In genomic region chr15:85116494-85116893, GRCh38 we compare ENCODE assay signal across 22 cellular contexts.
DNase-seq lines count a peak whose midpoint lies in the region; ATAC-seq and TF ChIP-seq lines count a peak whose summit lies in the region.
"Had no signal": no experiment of that assay in that cellular context is flagged by ENCODE, and none has a peak within 500 bp of the region (broad histone marks: within the 10 kb centered on the region; RNA-seq: fewer than 3 reads in every experiment).

No MANE protein-coding gene starts in this region.

- H3K36me3 ChIP-seq in Caco-2 (ENCODE audit: control insufficient read depth, insufficient read depth, low read length), result no peaks in the 10 kb centered on the region

- intact Hi-C loops in Caco-2 (cut with micrococcal nuclease; ENCODE audit: unreplicated experiment), result no loop called here

- H3K36me3 Mint-ChIP-seq in activated CD8-positive, alpha-beta memory T cell treated with anti-CD3 and anti-CD28 coated beads, Interleukin-2, amount 10 ng/mL, durations not matched to agents 7 days and 5 days, result peaks cover 17% of the 10 kb centered on the region
- peaks cover 19% of the 10 kb centered on the region for H3K36me3 Mint-ChIP-seq in Caco-2 (ENCODE audit: insufficient read depth, unreplicated experiment)

- H3K4me1 Mint-ChIP-seq in activated CD8-positive, alpha-beta memory T cell treated with anti-CD3 and anti-CD28 coated beads, Interleukin-2, amount 10 ng/mL, durations not matched to agents 7 days and 5 days, result peaks cover 6% of the 10 kb centered on the region
- no peaks in the 10 kb centered on the region for H3K4me1 Mint-ChIP-seq in Caco-2 (ENCODE audit: low read depth, unreplicated experiment)
- H3K4me1 Mint-ChIP-seq: GM23338 had no signal

- H3K27ac Mint-ChIP-seq in activated CD8-positive, alpha-beta memory T cell treated with anti-CD3 and anti-CD28 coated beads, Interleukin-2, amount 10 ng/mL, durations not matched to agents 7 days and 5 days, result no peak overlapping the region
- no peak overlapping the region for H3K27ac Mint-ChIP-seq in Caco-2 (ENCODE audit: unreplicated experiment)
- H3K27ac Mint-ChIP-seq: GM23338 had no signal

- H3K4me3 Mint-ChIP-seq in activated CD8-positive, alpha-beta memory T cell treated with anti-CD3 and anti-CD28 coated beads, Interleukin-2, amount 10 ng/mL, durations not matched to agents 7 days and 5 days, result no peak overlapping the region
- no peak overlapping the region for H3K4me3 Mint-ChIP-seq in Caco-2 (ENCODE audit: unreplicated experiment)
- H3K4me3 Mint-ChIP-seq: CD8-positive, alpha-beta memory T cell; GM23338 had no signal

- no peaks in the 10 kb centered on the region for H3K27me3 Mint-ChIP-seq in activated CD8-positive, alpha-beta memory T cell treated with anti-CD3 and anti-CD28 coated beads, Interleukin-2, amount 10 ng/mL, durations not matched to agents 7 days and 5 days
- no peaks in the 10 kb centered on the region for H3K27me3 Mint-ChIP-seq in Caco-2 (ENCODE audit: insufficient read depth, unreplicated experiment)
- H3K27me3 Mint-ChIP-seq: CD8-positive, alpha-beta memory T cell had no signal

- H3K27me3 ChIP-seq in layer of hippocampus (ENCODE audit: control insufficient read depth, insufficient read depth, low read length), result no peaks in the 10 kb centered on the region
- H3K27me3 ChIP-seq in Caco-2 (replicated peaks; ENCODE audit: control insufficient read depth, insufficient read depth, low read length), result no peaks in the 10 kb centered on the region

- H3K9me3 Mint-ChIP-seq in activated CD8-positive, alpha-beta memory T cell treated with anti-CD3 and anti-CD28 coated beads, Interleukin-2, amount 10 ng/mL, durations not matched to agents 7 days and 5 days (ENCODE audit: low read depth), result no peaks in the 10 kb centered on the region
- no peaks in the 10 kb centered on the region for H3K9me3 Mint-ChIP-seq in Caco-2 (ENCODE audit: unreplicated experiment)
- H3K9me3 Mint-ChIP-seq: CD8-positive, alpha-beta memory T cell; GM23338 had no signal

- DNase-seq in activated CD8-positive, alpha-beta memory T cell treated with anti-CD3 and anti-CD28 coated beads, Interleukin-2, amount 10 ng/mL, durations not matched to agents 7 days and 5 days, result peak; percentile 27
- no peak for DNase-seq in activated CD8-positive, alpha-beta memory T cell treated with anti-CD3 and anti-CD28 coated beads for 24 hours
- no peak for DNase-seq in globus pallidus (ENCODE audit: low spot score)
- DNase-seq in Caco-2, result no peak
- DNase-seq in NCI-H345 treated with DMSO at 0.1 percent for 48 hours (lab: John Stamatoyannopoulos, UW; ENCODE audit: unreplicated experiment), result no peak
- DNase-seq: CD8-positive, alpha-beta memory T cell; KBM-7; NCI-H1092 treated with DMSO at 0.1 percent for 48 hours; NCI-H1436 treated with DMSO at 0.1 percent for 48 hours; NCI-H1930; NCI-H510A; NCI-H748 treated with DMSO at 0.1 percent for 48 hours; RPMI8226; SHP77 had no signal

- no TSS peak for BruUV-seq in Caco-2 (replicated peaks; lab: Mats Ljungman, UMichigan)

- CTCF ChIA-PET in activated CD8-positive, alpha-beta memory T cell treated with anti-CD3 and anti-CD28 coated beads, Interleukin-2, amount 10 ng/mL, durations not matched to agents 7 days and 5 days (lab: Charles Lee), result no interaction called here
- CTCF ChIA-PET in Caco-2 (lab: Charles Lee), result no interaction called here

- H3K27ac ChIP-seq in angular gyrus (ENCODE audit: low read depth, low read length) (peak overlapping the region; percentile 0), layer of hippocampus (ENCODE audit: low read depth, low read length) (peak overlapping the region; percentile 72)
- H3K27ac ChIP-seq: C4-2B, HL-60 had no signal

- H3K4me1 ChIP-seq in Caco-2, result no peaks in the 10 kb centered on the region
- H3K4me1 ChIP-seq: HAP-1 had no signal

- no peaks in the 10 kb centered on the region for H3K9me3 ChIP-seq in Caco-2
- H3K9me3 ChIP-seq: HAP-1 had no signal

- no peak overlapping the region for H3K4me3 ChIP-seq in Caco-2 (ENCODE audit: low read depth, low read length)
- H3K4me3 ChIP-seq: GM23338, HAP-1, PC-9 had no signal

- POLR2A ChIA-PET in Caco-2 (lab: Charles Lee), result no interaction called here

- no peak for ATAC-seq in activated CD8-positive, alpha-beta memory T cell treated with anti-CD3 and anti-CD28 coated beads, Interleukin-2, amount 10 ng/mL, durations not matched to agents 7 days and 5 days
- ATAC-seq: GM23338, HepG2 had no signal

- TF ChIP-seq CTCF in Caco-2 (IDR thresholded peaks at IDR 0.05; ENCODE audit: insufficient read depth in 1 of 2, low read depth in 1 of 2, low read length in 1 of 2, severe bottlenecking in 1 of 2, unreplicated experiment in 1 of 2), result no peak
